25 cellular contexts compared by ENCODE assay signal in genomic region chr10:85607296-85607695, GRCh38.
"Had no signal": no experiment of that assay in that cellular context is flagged by ENCODE, and none has a peak within 500 bp of the region (broad histone marks: within the 10 kb centered on the region; RNA-seq: fewer than 3 reads in every experiment).

No MANE protein-coding gene starts in this region.

- H3K4me1 ChIP-seq: ascending aorta, body of pancreas had no signal

- ATAC-seq: activated CD8-positive, alpha-beta memory T cell treated with anti-CD3 and anti-CD28 coated beads, Interleukin-2, amount 10 ng/mL, durations not matched to agents 7 days and 5 days; activated naive CD4-positive, alpha-beta T cell treated with anti-CD3 and anti-CD28 coated beads, Interleukin-2, amount 50 U/mL, for 72 hours; activated naive CD8-positive, alpha-beta T cell treated with anti-CD3 and anti-CD28 coated beads, Interleukin-2, amount 50 U/mL, for 24 hours; activated T-cell treated with anti-CD3 and anti-CD28 coated beads, Interleukin-2, amount 50 U/mL, for 4 hours; body of pancreas; PC-3; T-helper 17 cell had no signal

- DNase-seq: activated B cell treated with CpG ODN at 0.5 μM for 24 hours; activated CD4-positive, alpha-beta memory T cell treated with anti-CD3 and anti-CD28 coated beads, Interleukin-2, amount 10 ng/mL, durations not matched to agents 7 days and 5 days; activated CD4-positive, alpha-beta T cell treated with anti-CD3 and anti-CD28 coated beads for 1 hour; activated CD4-positive, alpha-beta T cell treated with anti-CD3 and anti-CD28 coated beads, Interleukin-2, amount 10 ng/mL, durations not matched to agents 7 days and 5 days; activated CD8-positive, alpha-beta memory T cell treated with anti-CD3 and anti-CD28 coated beads, Interleukin-2, amount 10 ng/mL, durations not matched to agents 7 days and 5 days; activated effector memory CD4-positive, alpha-beta T cell treated with anti-CD3 and anti-CD28 coated beads, Interleukin-2, amount 50 U/mL, for 16 hours; activated naive CD4-positive, alpha-beta T cell treated with Interleukin-2 at 50 U/mL for 16 hours; activated naive CD8-positive, alpha-beta T cell treated with anti-CD3 and anti-CD28 coated beads, Interleukin-2, amount 50 U/mL, for 24 hours; activated T-cell treated with anti-CD3 and anti-CD28 coated beads, Interleukin-2, amount 50 U/mL, for 4 hours; amniotic stem cell; body of pancreas; MG63; MV-4-11; NCI-H1092 treated with DMSO at 0.1 percent for 48 hours; NCI-H1417 treated with DMSO at 0.1 percent for 48 hours; NCI-H187; NCI-H446; NCI-H524; PC-3; SHP77 treated with DMSO at 0.1 percent for 48 hours; T-helper 17 cell; T-helper 9 cell had no signal

- H3K4me3 ChIP-seq: ascending aorta, body of pancreas, MG63 had no signal

- H3K9me3 ChIP-seq: ascending aorta, body of pancreas, MG63 had no signal

- H3K36me3 ChIP-seq: ascending aorta, MG63 had no signal

- H3K27me3 ChIP-seq: ascending aorta, body of pancreas, MG63 had no signal

- H3K27ac ChIP-seq: ascending aorta, body of pancreas, KMS-11 had no signal
